9 cellular contexts compared by ENCODE assay signal in the genomic region with DNA sequence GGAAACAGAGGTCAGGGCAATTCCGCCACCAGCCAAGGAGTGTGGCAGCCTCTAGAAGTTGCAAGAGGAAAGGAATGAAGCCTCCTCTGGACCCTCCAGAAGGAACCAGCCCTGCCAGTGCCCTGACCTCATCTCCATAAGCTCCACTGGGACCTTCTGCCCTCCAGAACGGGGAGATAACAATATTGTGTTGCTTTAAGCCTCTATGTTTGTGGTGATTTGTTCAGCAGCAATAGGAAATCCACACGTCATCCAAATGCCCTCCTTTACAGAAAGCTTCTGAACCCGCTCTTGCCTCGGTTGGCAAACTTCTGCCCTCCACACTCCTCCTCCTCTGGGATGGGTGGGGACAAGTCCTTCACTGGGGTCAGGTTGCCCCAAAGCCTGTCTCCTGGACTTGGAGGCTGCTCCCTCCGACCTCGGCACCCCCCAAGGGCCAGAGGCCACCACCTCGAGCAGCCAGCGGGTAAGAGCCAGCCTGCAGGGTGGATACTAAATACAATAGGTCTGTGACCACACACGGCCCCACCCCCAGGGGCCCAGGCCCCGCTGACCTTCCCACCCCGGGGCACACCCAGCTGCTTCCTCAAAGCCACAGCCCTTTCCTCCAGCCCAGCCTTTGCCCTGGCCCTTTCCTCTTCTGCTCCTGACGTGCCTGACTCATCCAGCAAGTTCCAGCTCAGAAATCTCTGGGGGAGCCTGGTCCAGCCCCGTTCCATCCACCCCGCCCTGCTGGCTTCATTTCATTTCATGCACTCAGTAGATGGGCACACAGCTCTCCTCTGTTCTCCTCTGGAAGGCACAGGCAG. TPM values are rescaled to one million over a fixed set of nuclear protein-coding genes. Genes with fewer than 3 reads are reported as not detected.
A peak's percentile ranks its signal among the peaks of the same experiment; 100 is the strongest.
DNase-seq lines count a peak whose midpoint lies in the region; ATAC-seq and TF ChIP-seq lines count a peak whose summit lies in the region.
"Had no signal": no experiment of that assay in that cellular context is flagged by ENCODE, and none has a peak within 500 bp of the region (broad histone marks: within the 10 kb centered on the region; RNA-seq: fewer than 3 reads in every experiment).

No MANE protein-coding gene starts in this region.

- ATAC-seq in GM19351 (IDR thresholded peaks at IDR 0.05; ENCODE audit: unreplicated experiment): no peak

- WGBS in spleen, 5 donors: 31 to 52% (median 38%) methylated on average over 14 to 15 of the region's 15 CpGs

- H3K9me3 ChIP-seq in right atrium auricular region (no peaks in the 10 kb centered on the region), spleen (peaks cover 0 to 7% (median 0%) of the 10 kb centered on the region in 8 donors)

- TF ChIP-seq CTCF in HL-60 (IDR thresholded peaks at IDR 0.05; ENCODE audit: insufficient read depth, low read length) (no peak), right atrium auricular region (IDR thresholded peaks at IDR 0.05) (no peak), spleen (IDR thresholded peaks at IDR 0.05 in 8 of 11, conservative IDR thresholded peaks at IDR 0.05 in 3 of 11) (no peak)

- H3K27me3 ChIP-seq in HL-60 (ENCODE audit: insufficient read depth, poor library complexity, severe bottlenecking) (no peaks in the 10 kb centered on the region), right atrium auricular region (no peaks in the 10 kb centered on the region), spleen (replicated peaks in 1 of 7) (no peaks in the 10 kb centered on the region)

- H3K36me3 ChIP-seq in right atrium auricular region (no peaks in the 10 kb centered on the region), spleen (no peaks in the 10 kb centered on the region)

- peaks cover 0 to 34% of the 10 kb centered on the region in 2 donors for H3K4me1 ChIP-seq in right atrium auricular region
- H3K4me1 ChIP-seq in spleen: peaks cover 0 to 54% (median 25%) of the 10 kb centered on the region in 6 donors

- TF ChIP-seq POLR2A in spleen (IDR thresholded peaks at IDR 0.05): no peak

- no peak overlapping the region for H3K27ac ChIP-seq in HL-60 (replicated peaks)
- H3K27ac ChIP-seq in right atrium auricular region: peak overlapping the region; percentile 76 to 88
- H3K27ac ChIP-seq in spleen: peak overlapping the region; percentile 57 to 87 (median 74)

- H3K4me3 ChIP-seq in HL-60 (replicated peaks; ENCODE audit: insufficient read depth, low read length) (no peak overlapping the region), right atrium auricular region (no peak overlapping the region), spleen (no peak overlapping the region)

- DNase-seq in HL-60 (ENCODE audit: low read depth in 1 of 2, low spot score in 1 of 2): peak; percentile 23 to 75
- peak; percentile 36 for DNase-seq in amniotic stem cell (lab: John Stamatoyannopoulos, UW)
- peak; percentile 96 for DNase-seq in right atrium auricular region (ENCODE audit: low spot score)
- peak; percentile 85 for DNase-seq in spleen
- no peak for DNase-seq in COR-L47 (lab: John Stamatoyannopoulos, UW)
- no peak for DNase-seq in iPS-NIHi7 (ENCODE audit: extremely low spot score)
- no peak for DNase-seq in cerebellar cortex (ENCODE audit: low spot score)
- DNase-seq: activated B cell treated with CpG ODN at 0.5 μM for 24 hours had no signal

- intact Hi-C loops in spleen (cut with DNase I; ENCODE audit: low total_unique reads): no loop called here

RNA-seq across cellular contexts. Expression of a gene that starts 58.7 kb away (rescaled TPM):
- total RNA-seq in right atrium auricular region (100 to 1,000 TPM in 1 of 2 donors, 10 to 100 TPM in 1; 62.9 to 104 TPM), spleen (100 to 1,000 TPM; 145 to 236 (median 174) TPM)
- 10 to 100 TPM; 13.2 to 60.6 (median 17.2) TPM for polyA plus RNA-seq in spleen

Comparison
In these comparisons a context has a peak if more than half of its experiments do, and no peak if none do; other contexts are left out.
1. DNase-seq: peak in HL-60 (2 of 2), amniotic stem cell (single experiment), right atrium auricular region (single experiment) and spleen (single experiment); none in COR-L47 (single experiment), iPS-NIHi7 (single experiment) and cerebellar cortex (single experiment).